In genomic region chr16:391885-392335, GRCh38 we compare ENCODE assay signal across 8 cellular contexts. TPM values are rescaled to one million over a fixed set of nuclear protein-coding genes. Genes with fewer than 3 reads are reported as not detected.
DNase-seq lines count a peak whose midpoint lies in the region; ATAC-seq and TF ChIP-seq lines count a peak whose summit lies in the region.

No MANE protein-coding gene starts in this region.

- peaks cover 8% of the 10 kb centered on the region for H3K27me3 Mint-ChIP-seq in activated CD8-positive, alpha-beta T cell treated with anti-CD3 and anti-CD28 coated beads, Interleukin-2, amount 10 ng/mL, durations not matched to agents 7 days and 5 days (ENCODE audit: low read depth)
- no peaks in the 10 kb centered on the region for H3K27me3 Mint-ChIP-seq in effector memory CD8-positive, alpha-beta T cell
- H3K27me3 Mint-ChIP-seq in nephron (ENCODE audit: low read depth) = peaks cover 4% of the 10 kb centered on the region

- no peaks in the 10 kb centered on the region for H3K36me3 Mint-ChIP-seq in activated CD8-positive, alpha-beta T cell treated with anti-CD3 and anti-CD28 coated beads, Interleukin-2, amount 10 ng/mL, durations not matched to agents 7 days and 5 days (ENCODE audit: low read depth)
- H3K36me3 Mint-ChIP-seq in effector memory CD8-positive, alpha-beta T cell (ENCODE audit: insufficient read depth) = peaks cover 15% of the 10 kb centered on the region
- no peaks in the 10 kb centered on the region for H3K36me3 Mint-ChIP-seq in nephron (ENCODE audit: low read depth)

- TF ChIP-seq CTCF in nephron (IDR thresholded peaks at IDR 0.05; ENCODE audit: unreplicated experiment in 3 of 3) (peak; percentile 47 to 67 (median 62)), stomach (IDR thresholded peaks at IDR 0.05) (peak in 5 of 7 experiments; percentile 33 to 71 (median 55))

- DNase-seq in Right ventricle myocardium inferior (ENCODE audit: missing footprints) (peak; percentile 71), cardiac septum (ENCODE audit: low spot score) (no peak), NCI-H748 treated with DMSO at 0.1 percent for 48 hours (lab: John Stamatoyannopoulos, UW) (peak; percentile 20), stomach (peak; percentile 60), HPDE6-E6E7 (ENCODE audit: extremely low spot score) (no peak)
- DNase-seq in activated CD8-positive, alpha-beta T cell treated with anti-CD3 and anti-CD28 coated beads, Interleukin-2, amount 10 ng/mL, durations not matched to agents 7 days and 5 days = peak; percentile 82
- peak; percentile 70 to 76 (median 73) for DNase-seq in effector memory CD8-positive, alpha-beta T cell

- 64 to 72% (median 67%) methylated on average over 7 of the region's 7 CpGs for WGBS in stomach, 5 donors

- H3K36me3 ChIP-seq in stomach = no peaks in the 10 kb centered on the region

- peaks cover 21% of the 10 kb centered on the region for H3K4me1 Mint-ChIP-seq in activated CD8-positive, alpha-beta T cell treated with anti-CD3 and anti-CD28 coated beads, Interleukin-2, amount 10 ng/mL, durations not matched to agents 7 days and 5 days (ENCODE audit: low read depth)
- peaks cover 6 to 15% of the 10 kb centered on the region in 2 donors for H3K4me1 Mint-ChIP-seq in effector memory CD8-positive, alpha-beta T cell (ENCODE audit: low read depth in 2 of 2)
- peaks cover 30% of the 10 kb centered on the region for H3K4me1 Mint-ChIP-seq in nephron

- no peaks in the 10 kb centered on the region for H3K9me3 Mint-ChIP-seq in activated CD8-positive, alpha-beta T cell treated with anti-CD3 and anti-CD28 coated beads, Interleukin-2, amount 10 ng/mL, durations not matched to agents 7 days and 5 days (ENCODE audit: insufficient read depth)
- no peaks in the 10 kb centered on the region for H3K9me3 Mint-ChIP-seq in effector memory CD8-positive, alpha-beta T cell
- no peaks in the 10 kb centered on the region for H3K9me3 Mint-ChIP-seq in nephron

- peak; percentile 24 for ATAC-seq in Right ventricle myocardium inferior
- ATAC-seq in activated CD8-positive, alpha-beta T cell treated with anti-CD3 and anti-CD28 coated beads, Interleukin-2, amount 10 ng/mL, durations not matched to agents 7 days and 5 days = peak; percentile 88
- ATAC-seq in effector memory CD8-positive, alpha-beta T cell (replicated peaks) = peak; percentile 94

- TF ChIP-seq POLR2A in stomach (IDR thresholded peaks at IDR 0.05) = no peak

- intact Hi-C loops in Right ventricle myocardium inferior (cut with DNase I) = no loop called here
- intact Hi-C loops in cardiac septum (cut with DNase I) = no loop called here
- intact Hi-C loops in stomach (cut with DNase I; ENCODE audit: low total_unique reads) = no loop called here

- H3K27ac Mint-ChIP-seq in activated CD8-positive, alpha-beta T cell treated with anti-CD3 and anti-CD28 coated beads, Interleukin-2, amount 10 ng/mL, durations not matched to agents 7 days and 5 days = peak overlapping the region; percentile 58
- peak overlapping the region; percentile 71 to 77 for H3K27ac Mint-ChIP-seq in effector memory CD8-positive, alpha-beta T cell
- H3K27ac Mint-ChIP-seq in nephron = no peak overlapping the region

- H3K4me3 Mint-ChIP-seq in activated CD8-positive, alpha-beta T cell treated with anti-CD3 and anti-CD28 coated beads, Interleukin-2, amount 10 ng/mL, durations not matched to agents 7 days and 5 days = no peak overlapping the region
- peak overlapping the region; percentile 40 to 57 for H3K4me3 Mint-ChIP-seq in effector memory CD8-positive, alpha-beta T cell
- no peak overlapping the region for H3K4me3 Mint-ChIP-seq in nephron

- H3K4me1 ChIP-seq in stomach = peaks cover 12 to 39% (median 27%) of the 10 kb centered on the region in 4 donors

- no peaks in the 10 kb centered on the region for H3K9me3 ChIP-seq in stomach

- CTCF ChIA-PET in activated CD8-positive, alpha-beta T cell treated with anti-CD3 and anti-CD28 coated beads, Interleukin-2, amount 10 ng/mL, durations not matched to agents 7 days and 5 days (lab: Charles Lee) = interaction anchor here (0.6 to 2.5 kb wide), 6 partner anchors 9 to 103 kb away, joined by 3 to 10 read pairs (median 5); partner anchors contain the start of genes DECR2 and MRPL28

- TF ChIP-seq EP300 in stomach (IDR thresholded peaks at IDR 0.05) = no peak

- H3K4me3 ChIP-seq in stomach = no peak overlapping the region

- no peak overlapping the region for H3K27ac ChIP-seq in stomach

- no peaks in the 10 kb centered on the region for H3K27me3 ChIP-seq in stomach

- POLR2A ChIA-PET in activated CD8-positive, alpha-beta T cell treated with anti-CD3 and anti-CD28 coated beads, Interleukin-2, amount 10 ng/mL, durations not matched to agents 7 days and 5 days (lab: Charles Lee) = interaction anchor here (1.8 kb wide), 1 partner anchor 9 kb away, joined by 6 read pairs; the partner anchor contains the start of gene DECR2

RNA-seq across cellular contexts. Expression of gene NME4, which starts 5.1 kb away (rescaled TPM):
- total RNA-seq in Right ventricle myocardium inferior = 91.3 TPM
- total RNA-seq in cardiac septum = 65.0 TPM
- 1 to 10 TPM; 5.2 to 6.8 TPM for total RNA-seq in activated CD8-positive, alpha-beta T cell treated with anti-CD3 and anti-CD28 coated beads, Interleukin-2, amount 10 ng/mL, durations not matched to agents 7 days and 5 days
- total RNA-seq in stomach = 100 to 1,000 TPM in 1 of 5 donors, 10 to 100 TPM in 4; 23.3 to 187 (median 49.0) TPM
- 10 to 100 TPM; 84.0 to 97.7 (median 95.6) TPM for polyA plus RNA-seq in stomach

RNA-seq across cellular contexts. Expression of gene DECR2, which starts 9.8 kb away (rescaled TPM):
- total RNA-seq in Right ventricle myocardium inferior (10.6 TPM), cardiac septum (11.6 TPM), stomach (100 to 1,000 TPM in 1 of 5 donors, 10 to 100 TPM in 2, 1 to 10 TPM in 2; 5.8 to 149 (median 12.5) TPM)
- 1 to 10 TPM; 4.7 to 6.3 TPM for total RNA-seq in activated CD8-positive, alpha-beta T cell treated with anti-CD3 and anti-CD28 coated beads, Interleukin-2, amount 10 ng/mL, durations not matched to agents 7 days and 5 days
- 10 to 100 TPM; 20.8 to 24.5 (median 22.6) TPM for polyA plus RNA-seq in stomach

RNA-seq across cellular contexts. Expression of gene PGAP6, which starts 10.1 kb away (rescaled TPM):
- total RNA-seq in Right ventricle myocardium inferior (32.1 TPM), cardiac septum (42.8 TPM), stomach (100 to 1,000 TPM in 4 of 5 donors, 10 to 100 TPM in 1; 20.7 to 364 (median 162) TPM)
- total RNA-seq in activated CD8-positive, alpha-beta T cell treated with anti-CD3 and anti-CD28 coated beads, Interleukin-2, amount 10 ng/mL, durations not matched to agents 7 days and 5 days = 10 to 100 TPM; 80.6 to 85.8 TPM
- polyA plus RNA-seq in stomach = 10 to 100 TPM; 27.7 to 54.4 (median 33.9) TPM

RNA-seq across cellular contexts. Expression of gene MRPL28, which starts 21.6 kb away (rescaled TPM):
- 83.1 TPM for total RNA-seq in Right ventricle myocardium inferior
- 60.1 TPM for total RNA-seq in cardiac septum
- 10 to 100 TPM; 95.3 to 95.8 TPM for total RNA-seq in activated CD8-positive, alpha-beta T cell treated with anti-CD3 and anti-CD28 coated beads, Interleukin-2, amount 10 ng/mL, durations not matched to agents 7 days and 5 days
- total RNA-seq in stomach = 100 to 1,000 TPM in 1 of 5 donors, 10 to 100 TPM in 3, 1 to 10 TPM in 1; 9.9 to 106 (median 30.7) TPM
- polyA plus RNA-seq in stomach = 100 to 1,000 TPM in 1 of 3 donors, 10 to 100 TPM in 2; 78.8 to 100 (median 83.4) TPM

RNA-seq across cellular contexts. Expression of gene RAB11FIP3, which starts 33.5 kb away (rescaled TPM):
- total RNA-seq in Right ventricle myocardium inferior = 23.3 TPM
- 52.2 TPM for total RNA-seq in cardiac septum
- 10 to 100 TPM; 20.7 to 23.4 TPM for total RNA-seq in activated CD8-positive, alpha-beta T cell treated with anti-CD3 and anti-CD28 coated beads, Interleukin-2, amount 10 ng/mL, durations not matched to agents 7 days and 5 days
- 100 to 1,000 TPM in 1 of 5 donors, 10 to 100 TPM in 3, 1 to 10 TPM in 1; 6.7 to 102 (median 57.8) TPM for total RNA-seq in stomach
- 10 to 100 TPM; 15.4 to 19.7 (median 16.2) TPM for polyA plus RNA-seq in stomach

Comparison
In these comparisons a context has a peak if more than half of its experiments do, and no peak if none do; other contexts are left out.
1. DNase-seq: peak in Right ventricle myocardium inferior (single experiment), NCI-H748 treated with DMSO at 0.1 percent for 48 hours (single experiment), activated CD8-positive, alpha-beta T cell treated with anti-CD3 and anti-CD28 coated beads, Interleukin-2, amount 10 ng/mL, durations not matched to agents 7 days and 5 days (single experiment), effector memory CD8-positive, alpha-beta T cell (3 of 3) and stomach (single experiment); none in cardiac septum (single experiment) and HPDE6-E6E7 (single experiment).
2. ATAC-seq: peak in every context shown above with its lines; median percentile 94 in effector memory CD8-positive, alpha-beta T cell; 88 in activated CD8-positive, alpha-beta T cell treated with anti-CD3 and anti-CD28 coated beads, Interleukin-2, amount 10 ng/mL, durations not matched to agents 7 days and 5 days; 24 in Right ventricle myocardium inferior.
3. H3K27ac Mint-ChIP-seq: peak in activated CD8-positive, alpha-beta T cell treated with anti-CD3 and anti-CD28 coated beads, Interleukin-2, amount 10 ng/mL, durations not matched to agents 7 days and 5 days (single experiment) and effector memory CD8-positive, alpha-beta T cell (2 of 2); none in nephron (0 of 3).
4. H3K4me3 Mint-ChIP-seq: peak in effector memory CD8-positive, alpha-beta T cell (2 of 2); none in activated CD8-positive, alpha-beta T cell treated with anti-CD3 and anti-CD28 coated beads, Interleukin-2, amount 10 ng/mL, durations not matched to agents 7 days and 5 days (single experiment) and nephron (0 of 3).